ENCODE assay signal across 16 cellular contexts in genomic region chr12:116069943-116070342, GRCh38.
"Had no signal": no experiment of that assay in that cellular context is flagged by ENCODE, and none has a peak within 500 bp of the region (broad histone marks: within the 10 kb centered on the region; RNA-seq: fewer than 3 reads in every experiment).

No MANE protein-coding gene starts in this region.

- DNase-seq: effector memory CD8-positive, alpha-beta T cell; foreskin keratinocyte; head of caudate nucleus; lower lobe of right lung; mesenchymal stem cell; midbrain; posterior cingulate gyrus; stimulated activated CD4-positive, alpha-beta T cell treated with anti-CD3 and anti-CD28 coated beads, Interleukin-12 subunit alpha, Interleukin-12 subunit beta, amount 100 ng/mL, for 4 hours; stimulated activated CD4-positive, alpha-beta T cell treated with anti-CD3 and anti-CD28 coated beads, Interleukin-2, amount 100 ng/mL, for 48 hours; stimulated activated naive CD4-positive, alpha-beta T cell treated with Interleukin-2 at 50 U/mL for 16 hours had no signal

- H3K27me3 ChIP-seq: foreskin keratinocyte, hepatocyte had no signal

- H2AFZ ChIP-seq: hepatocyte had no signal

- H3K4me1 ChIP-seq: foreskin keratinocyte had no signal

- H3K4me2 ChIP-seq: hepatocyte had no signal

- H3K9me3 Mint-ChIP-seq: central memory CD8-positive, alpha-beta T cell; dendritic cell treated with granulocyte-macrophage colony-stimulating factor and Interleukin-4, amounts not matched to agents 40 ng/mL and 50 ng/mL, for 4 days; effector memory CD8-positive, alpha-beta T cell had no signal

- H3K27ac ChIP-seq: foreskin keratinocyte, hepatocyte, lower lobe of right lung, skin epidermis had no signal

- H3K9me3 ChIP-seq: lower lobe of right lung had no signal

- H3K27ac Mint-ChIP-seq: dendritic cell treated with granulocyte-macrophage colony-stimulating factor and Interleukin-4, amounts not matched to agents 40 ng/mL and 50 ng/mL, for 4 days had no signal

- H3K27me3 Mint-ChIP-seq: central memory CD8-positive, alpha-beta T cell; dendritic cell treated with granulocyte-macrophage colony-stimulating factor and Interleukin-4, amounts not matched to agents 40 ng/mL and 50 ng/mL, for 4 days; effector memory CD8-positive, alpha-beta T cell had no signal

- H3K4me3 ChIP-seq: hepatocyte, lower lobe of right lung, skin epidermis had no signal

- H3K4me3 Mint-ChIP-seq: central memory CD8-positive, alpha-beta T cell; dendritic cell treated with granulocyte-macrophage colony-stimulating factor and Interleukin-4, amounts not matched to agents 40 ng/mL and 50 ng/mL, for 4 days; effector memory CD8-positive, alpha-beta T cell had no signal

- H3K36me3 ChIP-seq: lower lobe of right lung had no signal

- ATAC-seq: effector memory CD8-positive, alpha-beta T cell; foreskin keratinocyte; left lobe of liver; lower lobe of right lung; sciatic nerve had no signal
